19 cellular contexts compared by ENCODE assay signal in the genomic region with DNA sequence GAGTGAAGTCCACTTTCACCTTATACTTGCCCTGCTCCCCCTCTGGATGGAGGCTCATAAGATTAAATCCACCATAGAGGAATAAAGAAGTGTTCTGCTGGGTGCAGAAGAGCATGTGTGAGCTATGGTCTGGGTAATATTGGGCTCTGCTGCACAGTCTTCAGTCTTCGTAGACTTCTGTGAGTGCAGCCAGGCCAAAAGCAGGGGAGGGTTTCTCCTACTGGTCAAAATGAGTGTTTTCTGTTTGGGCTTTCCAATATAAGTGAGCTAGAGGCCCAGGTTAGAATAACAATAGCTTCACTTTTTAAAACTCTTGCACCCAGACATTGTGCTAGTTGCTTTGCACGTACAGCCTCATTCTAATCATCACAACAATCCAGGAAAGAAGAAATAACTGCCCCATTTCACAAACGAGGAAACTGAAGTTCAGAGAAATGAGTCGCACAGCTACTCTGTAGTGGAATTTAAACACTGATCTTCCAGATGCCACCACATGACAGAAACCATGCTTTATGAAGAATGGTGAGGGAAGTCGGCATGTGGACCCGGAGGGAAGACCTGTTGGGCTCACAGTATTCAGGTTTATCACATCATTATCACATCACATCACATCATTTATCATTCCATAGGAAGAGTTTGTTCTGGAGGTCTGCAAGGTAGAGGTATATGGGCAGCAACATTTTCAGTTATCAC. TPM values are rescaled to one million over a fixed set of nuclear protein-coding genes. Genes with fewer than 3 reads are reported as not detected.
A peak's percentile ranks its signal among the peaks of the same experiment; 100 is the strongest.
DNase-seq lines count a peak whose midpoint lies in the region; TF ChIP-seq lines count a peak whose summit lies in the region.
"Had no signal": no experiment of that assay in that cellular context is flagged by ENCODE, and none has a peak within 500 bp of the region (broad histone marks: within the 10 kb centered on the region; RNA-seq: fewer than 3 reads in every experiment).

No MANE protein-coding gene starts in this region.

- H3K4me3 Mint-ChIP-seq in endodermal cell, result no peak overlapping the region
- no peak overlapping the region for H3K4me3 Mint-ChIP-seq in type B pancreatic cell
- H3K4me3 Mint-ChIP-seq: CD4-positive, alpha-beta T cell; T-helper 1 cell treated with Interleukin-12 subunit alpha and Interleukin-12 subunit beta and Interleukin-4 antibody, amounts not matched to agents 30 μg/mL and 1 μg/mL, for 36 hours had no signal

- H3K27me3 Mint-ChIP-seq in endodermal cell (ENCODE audit: insufficient read depth) (peaks cover 20% of the 10 kb centered on the region), type B pancreatic cell (no peaks in the 10 kb centered on the region)
- H3K27me3 Mint-ChIP-seq: CD4-positive, alpha-beta T cell had no signal

- WGBS in endodermal cell (ENCODE audit: insufficient coverage in 1 of 2, insufficient read length in 1 of 2), 2 experiments, result 89 to 93% methylated on average over 2 to 6 of the region's 6 CpGs

- H3K9ac ChIP-seq in endodermal cell (ENCODE audit: extremely low read depth, low read length, poor library complexity, severe bottlenecking), result no peak overlapping the region

- H3K27ac Mint-ChIP-seq in endodermal cell (no peak overlapping the region), type B pancreatic cell (no peak overlapping the region)
- H3K27ac Mint-ChIP-seq: CD4-positive, alpha-beta T cell; T-helper 1 cell treated with Interleukin-12 subunit alpha and Interleukin-12 subunit beta and Interleukin-4 antibody, amounts not matched to agents 30 μg/mL and 1 μg/mL, for 36 hours had no signal

- H3K27ac ChIP-seq in HL-60 (replicated peaks), result peak overlapping the region; percentile 53
- no peak overlapping the region for H3K27ac ChIP-seq in endodermal cell (ENCODE audit: low read depth, low read length)
- peak overlapping the region; percentile 60 for H3K27ac ChIP-seq in neutrophil

- H3K4me3 ChIP-seq in HL-60 (replicated peaks; ENCODE audit: insufficient read depth, low read length), result no peak overlapping the region
- no peak overlapping the region for H3K4me3 ChIP-seq in endodermal cell (ENCODE audit: low read length)
- H3K4me3 ChIP-seq in neutrophil (ENCODE audit: low read depth in 1 of 2, low read length in 1 of 2), result no peak overlapping the region

- H3K36me3 ChIP-seq in endodermal cell (ENCODE audit: control insufficient read depth, insufficient read depth, low read length), result no peaks in the 10 kb centered on the region
- no peaks in the 10 kb centered on the region for H3K36me3 ChIP-seq in neutrophil

- H3K4me1 ChIP-seq in endodermal cell (ENCODE audit: control insufficient read depth, insufficient read depth, low read length), result no peaks in the 10 kb centered on the region
- peaks cover 11 to 20% of the 10 kb centered on the region in 2 experiments for H3K4me1 ChIP-seq in neutrophil (ENCODE audit: control insufficient read depth in 1 of 2, insufficient read depth in 1 of 2, low read depth in 1 of 2, low read length in 1 of 2)

- H3K4me1 Mint-ChIP-seq in endodermal cell (peaks cover 24% of the 10 kb centered on the region), type B pancreatic cell (ENCODE audit: unreplicated experiment) (no peaks in the 10 kb centered on the region)

- no peak for TF ChIP-seq CTCF in HL-60 (IDR thresholded peaks at IDR 0.05; ENCODE audit: insufficient read depth, low read length)
- TF ChIP-seq CTCF in endodermal cell (conservative IDR thresholded peaks at IDR 0.05), result peak; percentile 39
- no peak for TF ChIP-seq CTCF in neutrophil (IDR thresholded peaks at IDR 0.05)
- no peak for TF ChIP-seq CTCF in type B pancreatic cell (conservative IDR thresholded peaks at IDR 0.05)

- H3K9me3 ChIP-seq in endodermal cell (ENCODE audit: control insufficient read depth, low read length) (peaks cover 18% of the 10 kb centered on the region), neutrophil (no peaks in the 10 kb centered on the region)

- H3K27me3 ChIP-seq in HL-60 (ENCODE audit: insufficient read depth, poor library complexity, severe bottlenecking), result no peaks in the 10 kb centered on the region
- no peaks in the 10 kb centered on the region for H3K27me3 ChIP-seq in endodermal cell (ENCODE audit: control insufficient read depth, insufficient read depth, low read length, poor library complexity, severe bottlenecking)
- no peaks in the 10 kb centered on the region for H3K27me3 ChIP-seq in neutrophil

- H3K36me3 Mint-ChIP-seq in endodermal cell (ENCODE audit: low read depth) (peaks cover 2% of the 10 kb centered on the region), type B pancreatic cell (no peaks in the 10 kb centered on the region)

- DNase-seq in HL-60 (ENCODE audit: low read depth in 1 of 2, low spot score in 1 of 2) (peak in 1 of 2 experiments; percentile 14), MV-4-11 (lab: John Stamatoyannopoulos, UW) (peak; percentile 48), endodermal cell (no peak), HPDE6-E6E7 (ENCODE audit: extremely low spot score) (no peak), superior temporal gyrus (ENCODE audit: extremely low spot score) (no peak), type B pancreatic cell (ENCODE audit: extremely low spot score, unreplicated experiment) (no peak)
- DNase-seq: CD4-positive, alpha-beta T cell; GOT3; NCI-H1105 treated with DMSO at 0.1 percent for 48 hours; NCI-H187 treated with DMSO at 0.1 percent for 48 hours; NCI-H226; NCI-H524 treated with DMSO at 0.1 percent for 48 hours; PC-3; RPMI8226; SHP77 treated with DMSO at 0.1 percent for 48 hours had no signal

- H3K9me3 Mint-ChIP-seq in endodermal cell (peaks cover 21% of the 10 kb centered on the region), type B pancreatic cell (peaks cover 5% of the 10 kb centered on the region)
- H3K9me3 Mint-ChIP-seq: CD4-positive, alpha-beta T cell; T-helper 1 cell treated with Interleukin-12 subunit alpha and Interleukin-12 subunit beta and Interleukin-4 antibody, amounts not matched to agents 30 μg/mL and 1 μg/mL, for 36 hours had no signal

RNA-seq across cellular contexts. Expression of gene MSMB, which starts 23.8 kb away (rescaled TPM):
- total RNA-seq in endodermal cell, result 1 to 10 TPM; 2.4 to 2.9 TPM
- 1.00 TPM for polyA plus RNA-seq in endodermal cell (2013, experiment 1 of 2)
- not detected for polyA plus RNA-seq in endodermal cell (2013, experiment 2 of 2)
- total RNA-seq in type B pancreatic cell (ENCODE audit: low replicate concordance), result 5.6 and 7.7 TPM in 2 replicates
- total RNA-seq: CD4-positive, alpha-beta T cell; MCF 10A; PC-3 had no signal
- polyA plus RNA-seq: BJ had no signal

RNA-seq across cellular contexts. Expression of gene NCOA4, which starts 39.5 kb away (rescaled TPM):
- total RNA-seq in endodermal cell (100 to 1,000 TPM; 157 to 200 TPM), type B pancreatic cell (ENCODE audit: low replicate concordance) (105 and 135 TPM in 2 replicates)
- 83.1 TPM for polyA plus RNA-seq in endodermal cell (2013, experiment 1 of 2)
- 79.4 TPM for polyA plus RNA-seq in endodermal cell (2013, experiment 2 of 2)
